16 cellular contexts compared by ENCODE assay signal in the genomic region with DNA sequence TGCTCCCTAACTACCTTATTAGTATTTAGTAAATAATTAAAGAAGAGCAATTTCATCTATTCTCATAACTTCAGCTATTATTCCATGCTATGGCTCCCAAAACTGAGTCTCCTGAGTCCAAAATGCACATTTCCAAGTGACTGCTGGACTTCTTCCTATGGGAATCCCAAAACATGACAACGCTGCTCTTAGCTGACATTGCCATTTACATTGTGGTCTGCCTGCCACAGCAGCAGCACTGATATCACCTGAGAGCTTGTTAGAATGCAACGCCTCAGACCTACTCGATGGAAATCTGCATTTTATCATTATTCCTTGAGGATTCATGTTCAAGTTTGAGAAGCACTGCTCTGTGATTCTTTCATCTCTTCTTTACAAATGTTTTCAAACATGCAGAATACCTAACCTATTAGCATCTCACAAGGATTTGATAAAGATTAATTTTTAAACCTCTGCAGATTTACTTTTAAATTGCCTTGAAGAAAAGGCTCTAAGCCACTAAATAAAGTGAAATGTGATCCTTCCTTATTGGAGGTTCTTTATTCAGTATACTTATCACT.
DNase-seq lines count a peak whose midpoint lies in the region; ATAC-seq and TF ChIP-seq lines count a peak whose summit lies in the region.
"Had no signal": no experiment of that assay in that cellular context is flagged by ENCODE, and none has a peak within 500 bp of the region (broad histone marks: within the 10 kb centered on the region; RNA-seq: fewer than 3 reads in every experiment).

No MANE protein-coding gene starts in this region.

- H3K36me3 Mint-ChIP-seq in natural killer cell: no peaks in the 10 kb centered on the region
- H3K36me3 Mint-ChIP-seq in natural killer cell treated with Interleukin-12 subunit alpha and Interleukin-12 subunit beta and Interleukin-15 and Interleukin-18, amount 100 ng/mL, for 72 hours: no peaks in the 10 kb centered on the region
- peaks cover 13% of the 10 kb centered on the region for H3K36me3 Mint-ChIP-seq in stimulated activated effector memory CD8-positive, alpha-beta T cell treated with anti-CD3 and anti-CD28 coated beads, Interleukin-12 subunit alpha, Interleukin-12 subunit beta, amount 100 ng/mL, for 72 hours

- no peaks in the 10 kb centered on the region for H3K27me3 Mint-ChIP-seq in natural killer cell (ENCODE audit: low read depth in 2 of 2)
- H3K27me3 Mint-ChIP-seq in natural killer cell treated with Interleukin-12 subunit alpha and Interleukin-12 subunit beta and Interleukin-15 and Interleukin-18, amount 100 ng/mL, for 72 hours: no peaks in the 10 kb centered on the region
- H3K27me3 Mint-ChIP-seq: CD4-positive, alpha-beta T cell had no signal

- no peak overlapping the region for H3K4me3 Mint-ChIP-seq in natural killer cell
- no peak overlapping the region for H3K4me3 Mint-ChIP-seq in natural killer cell treated with Interleukin-12 subunit alpha and Interleukin-12 subunit beta and Interleukin-15 and Interleukin-18, amount 100 ng/mL, for 72 hours
- H3K4me3 Mint-ChIP-seq in stimulated activated effector memory CD8-positive, alpha-beta T cell treated with anti-CD3 and anti-CD28 coated beads, Interleukin-12 subunit alpha, Interleukin-12 subunit beta, amount 100 ng/mL, for 72 hours: no peak overlapping the region
- H3K4me3 Mint-ChIP-seq: CD4-positive, alpha-beta T cell; GM23338 had no signal

- H3K27ac Mint-ChIP-seq in natural killer cell: peak overlapping the region; percentile 60 to 69
- peak overlapping the region in 1 of 2 donors; percentile 75 for H3K27ac Mint-ChIP-seq in natural killer cell treated with Interleukin-12 subunit alpha and Interleukin-12 subunit beta and Interleukin-15 and Interleukin-18, amount 100 ng/mL, for 72 hours
- peak overlapping the region; percentile 8 for H3K27ac Mint-ChIP-seq in stimulated activated effector memory CD8-positive, alpha-beta T cell treated with anti-CD3 and anti-CD28 coated beads, Interleukin-12 subunit alpha, Interleukin-12 subunit beta, amount 100 ng/mL, for 72 hours
- H3K27ac Mint-ChIP-seq: CD4-positive, alpha-beta T cell; GM23338 had no signal

- CTCF ChIA-PET in RWPE1 (lab: Yijun Ruan, JAX): no interaction called here

- no peak for ATAC-seq in natural killer cell
- no peak for ATAC-seq in natural killer cell treated with Interleukin-12 subunit alpha and Interleukin-12 subunit beta and Interleukin-15 and Interleukin-18, amount 100 ng/mL, for 72 hours
- ATAC-seq in left lobe of liver: peak; percentile 10
- no peak for ATAC-seq in stimulated activated effector memory CD8-positive, alpha-beta T cell treated with anti-CD3 and anti-CD28 coated beads, Interleukin-12 subunit alpha, Interleukin-12 subunit beta, amount 100 ng/mL, for 72 hours
- ATAC-seq: GM23338, Right ventricle myocardium inferior had no signal

- no peak for TF ChIP-seq CTCF in natural killer cell (IDR thresholded peaks at IDR 0.05)
- TF ChIP-seq CTCF in RWPE1 (conservative IDR thresholded peaks at IDR 0.05; ENCODE audit: low read depth): no peak

- no peak overlapping the region for H3K27ac ChIP-seq in RWPE1
- H3K27ac ChIP-seq: KMS-11, SK-N-MC had no signal

- intact Hi-C loops in natural killer cell (cut with micrococcal nuclease): no loop called here

- H3K4me1 Mint-ChIP-seq in natural killer cell: peaks cover 12 to 13% of the 10 kb centered on the region in 2 donors
- peaks cover 10 to 12% of the 10 kb centered on the region in 2 donors for H3K4me1 Mint-ChIP-seq in natural killer cell treated with Interleukin-12 subunit alpha and Interleukin-12 subunit beta and Interleukin-15 and Interleukin-18, amount 100 ng/mL, for 72 hours (ENCODE audit: low read depth in 2 of 2)
- no peaks in the 10 kb centered on the region for H3K4me1 Mint-ChIP-seq in stimulated activated effector memory CD8-positive, alpha-beta T cell treated with anti-CD3 and anti-CD28 coated beads, Interleukin-12 subunit alpha, Interleukin-12 subunit beta, amount 100 ng/mL, for 72 hours
- H3K4me1 Mint-ChIP-seq: GM23338 had no signal

- POLR2A ChIA-PET in RWPE1 (lab: Yijun Ruan, JAX; ENCODE audit: low non-redundant PET): no interaction called here

- no peak for DNase-seq in natural killer cell
- no peak for DNase-seq in natural killer cell treated with Interleukin-12 subunit alpha and Interleukin-12 subunit beta and Interleukin-15 and Interleukin-18, amount 100 ng/mL, for 72 hours (ENCODE audit: low spot score)
- DNase-seq in NCI-H524 treated with DMSO at 0.1 percent for 48 hours (lab: John Stamatoyannopoulos, UW): peak; percentile 41
- DNase-seq in left lobe of liver (ENCODE audit: low spot score): no peak
- no peak for DNase-seq in stimulated activated effector memory CD8-positive, alpha-beta T cell treated with anti-CD3 and anti-CD28 coated beads, Interleukin-12 subunit alpha, Interleukin-12 subunit beta, amount 100 ng/mL, for 72 hours (ENCODE audit: low spot score in 2 of 2)
- DNase-seq in stimulated activated CD4-positive, alpha-beta T cell treated with anti-CD3 and anti-CD28 coated beads, Interleukin-1b, Interleukin-23, amount 100 ng/mL, for 48 hours: no peak
- no peak for DNase-seq in NCI-H1092 (lab: John Stamatoyannopoulos, UW)
- no peak for DNase-seq in RWPE1 (ENCODE audit: low spot score)
- DNase-seq: BE2C; CD4-positive, alpha-beta T cell; NCI-H1694 treated with DMSO at 0.1 percent for 48 hours; T-helper 1 cell had no signal

- H3K9me3 Mint-ChIP-seq in natural killer cell: no peaks in the 10 kb centered on the region
- H3K9me3 Mint-ChIP-seq in natural killer cell treated with Interleukin-12 subunit alpha and Interleukin-12 subunit beta and Interleukin-15 and Interleukin-18, amount 100 ng/mL, for 72 hours: no peaks in the 10 kb centered on the region
- no peaks in the 10 kb centered on the region for H3K9me3 Mint-ChIP-seq in stimulated activated effector memory CD8-positive, alpha-beta T cell treated with anti-CD3 and anti-CD28 coated beads, Interleukin-12 subunit alpha, Interleukin-12 subunit beta, amount 100 ng/mL, for 72 hours
- H3K9me3 Mint-ChIP-seq: CD4-positive, alpha-beta T cell; GM23338 had no signal
